16 cellular contexts compared by ENCODE assay signal in genomic region chr13:33169273-33169980, GRCh38.
DNase-seq lines count a peak whose midpoint lies in the region; ATAC-seq, FAIRE-seq and TF ChIP-seq lines count a peak whose summit lies in the region.
"Had no signal": no experiment of that assay in that cellular context is flagged by ENCODE, and none has a peak within 500 bp of the region (broad histone marks: within the 10 kb centered on the region; RNA-seq: fewer than 3 reads in every experiment).

No MANE protein-coding gene starts in this region.

- ATAC-seq in Right ventricle myocardium inferior: no peak
- ATAC-seq: A549 had no signal

- H3K27ac ChIP-seq in left ventricle myocardium inferior (replicated peaks): peak overlapping the region; percentile 61
- peak overlapping the region; percentile 54 to 80 (median 70) for H3K27ac ChIP-seq in tibial nerve
- H3K27ac ChIP-seq: A549, prostate gland, WERI-Rb-1 had no signal

- H3K36me3 ChIP-seq in left ventricle myocardium inferior (peaks cover 32% of the 10 kb centered on the region), bronchial epithelial cell (ENCODE audit: control insufficient read depth, insufficient read depth, low read length) (peaks cover 1% of the 10 kb centered on the region), kidney epithelial cell (ENCODE audit: control insufficient read depth, insufficient read depth, low read length) (no peaks in the 10 kb centered on the region), tibial nerve (peaks cover 0 to 24% (median 0%) of the 10 kb centered on the region in 3 donors)
- H3K36me3 ChIP-seq: prostate gland, WERI-Rb-1 had no signal

- no peaks in the 10 kb centered on the region for H3K4me1 Mint-ChIP-seq in activated naive CD4-positive, alpha-beta T cell treated with anti-CD3 and anti-CD28 coated beads, Interleukin-2, amount 10 ng/mL, durations not matched to agents 7 days and 5 days
- H3K4me1 Mint-ChIP-seq: memory B cell had no signal

- TF ChIP-seq CTCF in left ventricle myocardium inferior (IDR thresholded peaks at IDR 0.05; ENCODE audit: borderline replicate concordance): no peak
- TF ChIP-seq CTCF in bronchial epithelial cell (IDR thresholded peaks at IDR 0.05; ENCODE audit: insufficient read depth, low read length, severe bottlenecking): no peak
- no peak for TF ChIP-seq CTCF in kidney epithelial cell (IDR thresholded peaks at IDR 0.05; ENCODE audit: insufficient read depth, low read length, poor library complexity, severe bottlenecking)
- no peak for TF ChIP-seq CTCF in tibial nerve (IDR thresholded peaks at IDR 0.05)

- H3K36me3 Mint-ChIP-seq in activated naive CD4-positive, alpha-beta T cell treated with anti-CD3 and anti-CD28 coated beads, Interleukin-2, amount 10 ng/mL, durations not matched to agents 7 days and 5 days: no peaks in the 10 kb centered on the region
- H3K36me3 Mint-ChIP-seq: memory B cell had no signal

- H3K9me3 ChIP-seq in left ventricle myocardium inferior (replicated peaks): no peaks in the 10 kb centered on the region
- no peaks in the 10 kb centered on the region for H3K9me3 ChIP-seq in tibial nerve
- H3K9me3 ChIP-seq: A549, prostate gland, tibial artery had no signal

- no peaks in the 10 kb centered on the region for H3K9me3 Mint-ChIP-seq in activated naive CD4-positive, alpha-beta T cell treated with anti-CD3 and anti-CD28 coated beads, Interleukin-2, amount 10 ng/mL, durations not matched to agents 7 days and 5 days
- H3K9me3 Mint-ChIP-seq: memory B cell had no signal

- no peak overlapping the region for H3K4me3 Mint-ChIP-seq in activated naive CD4-positive, alpha-beta T cell treated with anti-CD3 and anti-CD28 coated beads, Interleukin-2, amount 10 ng/mL, durations not matched to agents 7 days and 5 days
- H3K4me3 Mint-ChIP-seq: memory B cell had no signal

- CTCF ChIA-PET in activated naive CD4-positive, alpha-beta T cell treated with anti-CD3 and anti-CD28 coated beads, Interleukin-2, amount 10 ng/mL, durations not matched to agents 7 days and 5 days (lab: Charles Lee): no interaction called here

- peaks cover 86% of the 10 kb centered on the region for H3K4me1 ChIP-seq in left ventricle myocardium inferior
- H3K4me1 ChIP-seq in tibial nerve: peaks cover 0 to 82% (median 40%) of the 10 kb centered on the region in 4 donors
- H3K4me1 ChIP-seq: A549, prostate gland had no signal

- DNase-seq in left ventricle myocardium inferior: no peak
- no peak for DNase-seq in Right ventricle myocardium inferior (ENCODE audit: missing footprints)
- DNase-seq in bronchial epithelial cell (ENCODE audit: low read depth): peak; percentile 95
- DNase-seq in kidney epithelial cell (ENCODE audit: low read depth): peak; percentile 65
- no peak for DNase-seq in tibial nerve (ENCODE audit: low spot score in 2 of 2)
- DNase-seq in HUDEP-2 (lab: John Stamatoyannopoulos, UW; ENCODE audit: unreplicated experiment in 76 of 76): no peak
- no peak for DNase-seq in activated naive CD4-positive, alpha-beta T cell treated with anti-CD3 and anti-CD28 coated beads, Interleukin-2, amount 10 ng/mL, durations not matched to agents 7 days and 5 days
- no peak for DNase-seq in DMS 273 (lab: John Stamatoyannopoulos, UW; ENCODE audit: unreplicated experiment)
- DNase-seq: activated CD8-positive, alpha-beta memory T cell treated with anti-CD3 and anti-CD28 coated beads, Interleukin-2, amount 50 U/mL, for 48 hours; amygdala; SHP77 treated with DMSO at 0.1 percent for 48 hours; tibial artery; WERI-Rb-1 had no signal

- no peak for TF ChIP-seq EP300 in tibial nerve (IDR thresholded peaks at IDR 0.05)

- no peak for TF ChIP-seq POLR2A in tibial nerve (IDR thresholded peaks at IDR 0.05)

- H3K27ac Mint-ChIP-seq in activated naive CD4-positive, alpha-beta T cell treated with anti-CD3 and anti-CD28 coated beads, Interleukin-2, amount 10 ng/mL, durations not matched to agents 7 days and 5 days: no peak overlapping the region
- H3K27ac Mint-ChIP-seq: memory B cell had no signal

- H3K4me3 ChIP-seq in left ventricle myocardium inferior (no peak overlapping the region), bronchial epithelial cell (ENCODE audit: low read depth, low read length) (no peak overlapping the region), kidney epithelial cell (ENCODE audit: low read depth, low read length) (no peak overlapping the region), tibial nerve (no peak overlapping the region)
- H3K4me3 ChIP-seq: A549, prostate gland, tibial artery had no signal

- FAIRE-seq in bronchial epithelial cell (lab: Jason Lieb, UNC): no peak
- FAIRE-seq: A549 had no signal

- WGBS in tibial nerve, 2 donors: 68 to 70% methylated on average over 6 of the region's 6 CpGs

- intact Hi-C loops in left ventricle myocardium inferior (cut with micrococcal nuclease): no loop called here
- intact Hi-C loops in Right ventricle myocardium inferior (cut with DNase I): no loop called here

- peaks cover 10% of the 10 kb centered on the region for H3K27me3 Mint-ChIP-seq in activated naive CD4-positive, alpha-beta T cell treated with anti-CD3 and anti-CD28 coated beads, Interleukin-2, amount 10 ng/mL, durations not matched to agents 7 days and 5 days

- H3K27me3 ChIP-seq in left ventricle myocardium inferior (ENCODE audit: low read depth): no peaks in the 10 kb centered on the region
- H3K27me3 ChIP-seq in bronchial epithelial cell (ENCODE audit: control insufficient read depth, insufficient read depth, low read length): no peaks in the 10 kb centered on the region
- no peaks in the 10 kb centered on the region for H3K27me3 ChIP-seq in kidney epithelial cell (ENCODE audit: control insufficient read depth, insufficient read depth, low read length)
- H3K27me3 ChIP-seq in tibial nerve: no peaks in the 10 kb centered on the region
- H3K27me3 ChIP-seq: tibial artery had no signal

Comparison
In these comparisons a context has a peak if more than half of its experiments do, and no peak if none do; other contexts are left out.
1. DNase-seq: peak in bronchial epithelial cell (single experiment) and kidney epithelial cell (single experiment); none in left ventricle myocardium inferior (single experiment), Right ventricle myocardium inferior (single experiment), tibial nerve (0 of 2), HUDEP-2 (0 of 76), activated naive CD4-positive, alpha-beta T cell treated with anti-CD3 and anti-CD28 coated beads, Interleukin-2, amount 10 ng/mL, durations not matched to agents 7 days and 5 days (single experiment) and DMS 273 (single experiment).